Comparison of ENCODE assay signal across 8 cellular contexts in genomic region chr2:73920577-73921545, GRCh38. TPM values are rescaled to one million over a fixed set of nuclear protein-coding genes. Genes with fewer than 3 reads are reported as not detected.
DNase-seq lines count a peak whose midpoint lies in the region; ATAC-seq, FAIRE-seq and TF ChIP-seq lines count a peak whose summit lies in the region.

No MANE protein-coding gene starts in this region.

- no peaks in the 10 kb centered on the region for H3K9me3 Mint-ChIP-seq in CD8-positive, alpha-beta T cell
- H3K9me3 Mint-ChIP-seq in naive thymus-derived CD8-positive, alpha-beta T cell: no peaks in the 10 kb centered on the region

- no peaks in the 10 kb centered on the region for H3K9me3 ChIP-seq in CD8-positive, alpha-beta T cell (ENCODE audit: low read length)
- no peaks in the 10 kb centered on the region for H3K9me3 ChIP-seq in HEK293 (ENCODE audit: control insufficient read depth, insufficient read depth, low read depth, low read length)

- no peak overlapping the region for H3K4me3 ChIP-seq in CD8-positive, alpha-beta T cell (ENCODE audit: low read depth, low read length)
- no peak overlapping the region for H3K4me3 ChIP-seq in HEK293 (ENCODE audit: low read depth, low read length)
- H3K4me3 ChIP-seq in bronchial epithelial cell (ENCODE audit: low read depth, low read length): no peak overlapping the region

- TF ChIP-seq CTCF in CD8-positive, alpha-beta T cell (IDR thresholded peaks at IDR 0.05): no peak
- TF ChIP-seq CTCF in HEK293 (tag by site-specific recombination; IDR thresholded peaks at IDR 0.05): 0 out of 2 replicates have a peak, but pooled peaks have one; percentile 24
- TF ChIP-seq CTCF in bronchial epithelial cell (IDR thresholded peaks at IDR 0.05; ENCODE audit: insufficient read depth, low read length, severe bottlenecking): peak; percentile 54

- no peaks in the 10 kb centered on the region for H3K36me3 ChIP-seq in CD8-positive, alpha-beta T cell (ENCODE audit: insufficient read depth, low read length)
- H3K36me3 ChIP-seq in HEK293 (ENCODE audit: control insufficient read depth in 2 of 2, insufficient read depth in 1 of 2, low read length in 2 of 2) (no peaks in the 10 kb centered on the region), bronchial epithelial cell (ENCODE audit: control insufficient read depth, insufficient read depth, low read length) (no peaks in the 10 kb centered on the region)

- no peak for FAIRE-seq in bronchial epithelial cell (lab: Jason Lieb, UNC)

- no peak overlapping the region for H3K27ac ChIP-seq in CD8-positive, alpha-beta T cell (ENCODE audit: low read depth, low read length)
- no peak overlapping the region for H3K27ac ChIP-seq in HEK293 (ENCODE audit: extremely low read depth, low read depth, low read length)

- no peaks in the 10 kb centered on the region for H3K27me3 Mint-ChIP-seq in CD8-positive, alpha-beta T cell (ENCODE audit: low read depth)
- peaks cover 0 to 1% (median 0%) of the 10 kb centered on the region in 5 donors for H3K27me3 Mint-ChIP-seq in naive thymus-derived CD8-positive, alpha-beta T cell

- no peaks in the 10 kb centered on the region for H3K36me3 Mint-ChIP-seq in CD8-positive, alpha-beta T cell
- no peaks in the 10 kb centered on the region for H3K36me3 Mint-ChIP-seq in naive thymus-derived CD8-positive, alpha-beta T cell

- peak in 3 of 7 experiments; percentile 21 to 50 (median 37) for DNase-seq in CD8-positive, alpha-beta T cell
- DNase-seq in SK-N-DZ (ENCODE audit: low spot score): peak; percentile 64
- DNase-seq in bronchial epithelial cell (ENCODE audit: low read depth): no peak
- DNase-seq in naive thymus-derived CD8-positive, alpha-beta T cell: peak in 6 of 10 donors; percentile 16 to 74 (median 35)
- no peak for DNase-seq in NCI-H1048 (lab: John Stamatoyannopoulos, UW)

- peaks cover 4% of the 10 kb centered on the region for H3K4me1 Mint-ChIP-seq in CD8-positive, alpha-beta T cell (ENCODE audit: low read depth)
- peaks cover 7 to 19% (median 12%) of the 10 kb centered on the region in 4 donors for H3K4me1 Mint-ChIP-seq in naive thymus-derived CD8-positive, alpha-beta T cell

- H3K27ac Mint-ChIP-seq in CD8-positive, alpha-beta T cell: no peak overlapping the region
- H3K27ac Mint-ChIP-seq in naive thymus-derived CD8-positive, alpha-beta T cell: peak overlapping the region in 2 of 10 donors; percentile 14 to 34

- H3K4me1 ChIP-seq in CD8-positive, alpha-beta T cell (ENCODE audit: insufficient read depth, low read length): peaks cover 2% of the 10 kb centered on the region
- no peaks in the 10 kb centered on the region for H3K4me1 ChIP-seq in HEK293 (ENCODE audit: control insufficient read depth, insufficient read depth, low read length)

- intact Hi-C loops in CD8-positive, alpha-beta T cell (cut with DNase I, micrococcal nuclease): loop anchor here in 1 of 2 experiments (10.0 kb wide), 1 partner anchor 686 kb away; the partner anchor contains the start of genes CCT7 and PRADC1

- POLR2A ChIA-PET in CD8-positive, alpha-beta T cell (lab: Charles Lee): no interaction called here
- POLR2A ChIA-PET in HEK293 (lab: Yijun Ruan, JAX): interaction anchor here (0.6 to 1.0 kb wide), 3 partner anchors 50 to 200 kb away, joined by 3 to 6 read pairs (median 3); partner anchors contain the start of gene TPRKB
- POLR2A ChIA-PET in naive thymus-derived CD8-positive, alpha-beta T cell (lab: Charles Lee): no interaction called here

- no peaks in the 10 kb centered on the region for H3K27me3 ChIP-seq in CD8-positive, alpha-beta T cell (ENCODE audit: insufficient read depth, low read length)
- H3K27me3 ChIP-seq in bronchial epithelial cell (ENCODE audit: control insufficient read depth, insufficient read depth, low read length): no peaks in the 10 kb centered on the region

- CTCF ChIA-PET in CD8-positive, alpha-beta T cell (lab: Charles Lee): interaction anchor here (0.9 to 1.6 kb wide), 2 partner anchors 12 to 229 kb away, joined by 3 to 4 read pairs; no protein-coding TSS in a partner anchor
- CTCF ChIA-PET in HEK293 (lab: Yijun Ruan, JAX): interaction anchor here (0.6 to 1.4 kb wide), 10 partner anchors 9 to 655 kb away, joined by 3 to 5 read pairs (median 4); no protein-coding TSS in a partner anchor

- ATAC-seq in CD8-positive, alpha-beta T cell: peak; percentile 69
- peak; percentile 41 to 53 for ATAC-seq in naive thymus-derived CD8-positive, alpha-beta T cell
- no peak for ATAC-seq in GM18520 (IDR thresholded peaks at IDR 0.05; ENCODE audit: unreplicated experiment)
- no peak for ATAC-seq in GM21447 (IDR thresholded peaks at IDR 0.05; ENCODE audit: unreplicated experiment)

- H3K4me3 Mint-ChIP-seq in CD8-positive, alpha-beta T cell: no peak overlapping the region
- no peak overlapping the region for H3K4me3 Mint-ChIP-seq in naive thymus-derived CD8-positive, alpha-beta T cell

TF ChIP-seq in HEK293, 187 proteins besides CTCF, POLR2A, EP300 and RAD21:
- TF ChIP-seq EGR2 (tag by site-specific recombination; IDR thresholded peaks at IDR 0.05; ENCODE audit: low read depth): peak; percentile 33; the same call in 1 of the 2 replicates
- peak; percentile 61 for TF ChIP-seq KLF9 (tag by site-specific recombination; IDR thresholded peaks at IDR 0.05; ENCODE audit: low read depth)
- TF ChIP-seq ZBTB17 (tag by site-specific recombination; IDR thresholded peaks at IDR 0.05): peak; percentile 54; the same call in 1 of the 2 replicates
- no peak for TF ChIP-seq ZNF266 (tag by site-specific recombination; IDR thresholded peaks at IDR 0.05; ENCODE audit: low read depth)
- no peak for TF ChIP-seq ZNF16 (tag by site-specific recombination; IDR thresholded peaks at IDR 0.05; ENCODE audit: low read depth)
- TF ChIP-seq ZNF398 (tag by site-specific recombination; IDR thresholded peaks at IDR 0.05): peak; percentile 71
- no peak for TF ChIP-seq ZNF501 (tag by site-specific recombination; IDR thresholded peaks at IDR 0.05)
- peak; percentile 47; the same call in 1 of the 2 replicates for TF ChIP-seq ZNF341 (tag by site-specific recombination; IDR thresholded peaks at IDR 0.05; ENCODE audit: low read depth)
- 0 out of 2 replicates have a peak, but pooled peaks have one; percentile 27 for TF ChIP-seq KLF17 (tag by site-specific recombination; IDR thresholded peaks at IDR 0.05)
- TF ChIP-seq ZFP69B (tag by site-specific recombination; IDR thresholded peaks at IDR 0.05): no peak

RNA-seq across cellular contexts. Expression of gene DGUOK, which starts 5.8 kb away (rescaled TPM):
- 10 to 100 TPM; 29.0 to 31.8 TPM for total RNA-seq in CD8-positive, alpha-beta T cell
- 145 and 154 TPM in 2 replicates for polyA plus RNA-seq in SK-N-DZ (2014; cell fraction: cytosol; rRNA removed)
- 97.8 and 110 TPM in 2 replicates for polyA plus RNA-seq in SK-N-DZ (2014; cell fraction: nucleus; rRNA removed)
- 39.3 and 40.8 TPM in 2 replicates for total RNA-seq in bronchial epithelial cell
- total RNA-seq in naive thymus-derived CD8-positive, alpha-beta T cell: 10 to 100 TPM; 70.3 to 72.3 TPM
- polyA plus RNA-seq in naive thymus-derived CD8-positive, alpha-beta T cell: 100 to 1,000 TPM; 207 to 219 (median 215) TPM

RNA-seq across cellular contexts. Expression of gene ACTG2, which starts 28.1 kb away (rescaled TPM):
- total RNA-seq in CD8-positive, alpha-beta T cell: not detected
- polyA plus RNA-seq in SK-N-DZ (2014; cell fraction: cytosol; rRNA removed): not detected in 2 replicates
- polyA plus RNA-seq in SK-N-DZ (2014; cell fraction: nucleus; rRNA removed): not detected in 2 replicates
- total RNA-seq in bronchial epithelial cell: not detected in 2 replicates
- total RNA-seq in naive thymus-derived CD8-positive, alpha-beta T cell: not detected
- polyA plus RNA-seq in naive thymus-derived CD8-positive, alpha-beta T cell: under 1 TPM in 1 of 3 donors, not detected in 2; 0.13 TPM

Comparison
In these comparisons a context has a peak if more than half of its experiments do, and no peak if none do; other contexts are left out.
1. ATAC-seq: peak in CD8-positive, alpha-beta T cell (single experiment) and naive thymus-derived CD8-positive, alpha-beta T cell (2 of 2); none in GM18520 (single experiment) and GM21447 (single experiment).
2. DNase-seq: peak in SK-N-DZ (single experiment) and naive thymus-derived CD8-positive, alpha-beta T cell (6 of 10); none in bronchial epithelial cell (single experiment) and NCI-H1048 (single experiment).